Comparison of ENCODE assay signal across 14 cellular contexts in the genomic region with DNA sequence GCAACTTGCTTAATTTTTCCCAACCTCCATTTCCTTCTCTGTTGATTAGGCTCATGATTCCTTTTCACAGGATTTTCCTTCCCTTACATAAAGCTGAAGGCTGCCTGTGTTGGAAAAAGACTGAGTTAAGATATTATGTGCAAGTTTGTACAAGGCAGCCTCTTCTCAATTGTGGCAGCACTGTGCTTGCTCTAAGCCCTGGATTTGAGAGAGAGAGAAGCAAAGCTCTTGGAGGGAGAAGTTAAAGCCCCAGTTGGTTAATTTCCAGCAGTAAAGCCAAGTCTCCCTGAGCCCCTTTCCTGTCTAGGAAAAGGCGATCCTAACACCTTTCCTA.
A peak's percentile ranks its signal among the peaks of the same experiment; 100 is the strongest.
DNase-seq lines count a peak whose midpoint lies in the region; ATAC-seq, FAIRE-seq and TF ChIP-seq lines count a peak whose summit lies in the region.
"Had no signal": no experiment of that assay in that cellular context is flagged by ENCODE, and none has a peak within 500 bp of the region (broad histone marks: within the 10 kb centered on the region; RNA-seq: fewer than 3 reads in every experiment).

No MANE protein-coding gene starts in this region.

- no peaks in the 10 kb centered on the region for H3K9me1 ChIP-seq in keratinocyte (ENCODE audit: control insufficient read depth, extremely low read depth, insufficient read depth, low read length)

- H3K4me3 ChIP-seq in right cardiac atrium (ENCODE audit: low read length) (no peak overlapping the region), keratinocyte (ENCODE audit: control insufficient read depth in 2 of 3, extremely low read depth in 1 of 3, insufficient read depth in 2 of 3, low read depth in 1 of 3, low read length in 3 of 3) (no peak overlapping the region), smooth muscle cell (no peak overlapping the region), MG63 (no peak overlapping the region)
- H3K4me3 ChIP-seq: K562 had no signal

- FAIRE-seq in keratinocyte (lab: Jason Lieb, UNC) = peak; percentile 78
- FAIRE-seq: K562 had no signal

- 96% methylated on average over 1 of the region's 1 CpG for WGBS in right cardiac atrium
- WGBS in smooth muscle cell (ENCODE audit: low lambda C conversion rate) = 87% methylated on average over 1 of the region's 1 CpG

- H3K9me3 ChIP-seq in right cardiac atrium (ENCODE audit: control insufficient read depth, low read length) (no peaks in the 10 kb centered on the region), keratinocyte (ENCODE audit: control insufficient read depth, low read depth, low read length) (no peaks in the 10 kb centered on the region), smooth muscle cell (replicated peaks; ENCODE audit: low read depth) (no peaks in the 10 kb centered on the region), MG63 (no peaks in the 10 kb centered on the region)

- peaks cover 25% of the 10 kb centered on the region for H3F3A ChIP-seq in smooth muscle cell (ENCODE audit: low read depth)

- dilution Hi-C loops in keratinocyte (cut with MboI; ENCODE audit: extremely low pct_ligation_motif_present, low sequenced_read_pairs) = no loop called here

- H2AFZ ChIP-seq in keratinocyte (ENCODE audit: control insufficient read depth, low read length) = peak overlapping the region; percentile 27
- H2AFZ ChIP-seq in smooth muscle cell (ENCODE audit: low read depth) = no peak overlapping the region

- no peaks in the 10 kb centered on the region for H3K36me3 ChIP-seq in keratinocyte (ENCODE audit: control insufficient read depth in 2 of 2, extremely low read depth in 1 of 2, insufficient read depth in 2 of 2, low read length in 2 of 2)
- H3K36me3 ChIP-seq in smooth muscle cell (ENCODE audit: low read depth) = no peaks in the 10 kb centered on the region
- no peaks in the 10 kb centered on the region for H3K36me3 ChIP-seq in MG63

- peak overlapping the region; percentile 31 for H3K27ac ChIP-seq in right cardiac atrium (ENCODE audit: low read length)
- H3K27ac ChIP-seq in keratinocyte (ENCODE audit: control insufficient read depth, insufficient read depth, low read length) = no peak overlapping the region
- peak overlapping the region; percentile 83 for H3K27ac ChIP-seq in smooth muscle cell (ENCODE audit: low read depth)

- no peak overlapping the region for H3K9ac ChIP-seq in keratinocyte (ENCODE audit: control insufficient read depth, extremely low read depth, insufficient read depth, low read length)
- no peak overlapping the region for H3K9ac ChIP-seq in smooth muscle cell (ENCODE audit: low read depth)

- ATAC-seq in right cardiac atrium (peak in 1 of 2 donors; percentile 18), left ventricle myocardium superior (no peak), HG03108 (IDR thresholded peaks at IDR 0.05; ENCODE audit: unreplicated experiment) (no peak)
- ATAC-seq: K562 had no signal

- DNase-seq in right cardiac atrium (no peak), left ventricle myocardium superior (no peak), keratinocyte (ENCODE audit: low read depth, low spot score) (no peak), smooth muscle cell (lab: John Stamatoyannopoulos, UW; ENCODE audit: unreplicated experiment) (no peak), MG63 (no peak), NK-92 (lab: John Stamatoyannopoulos, UW; ENCODE audit: unreplicated experiment) (no peak)
- DNase-seq: H7, MV-4-11, NCI-H1694 treated with DMSO at 0.1 percent for 48 hours, NCI-H510A, NCI-H748 treated with DMSO at 0.1 percent for 48 hours, SHP77 treated with DMSO at 0.1 percent for 48 hours had no signal

- H3K4me1 ChIP-seq in right cardiac atrium (ENCODE audit: control insufficient read depth, insufficient read depth, low read length) (peaks cover 3% of the 10 kb centered on the region), keratinocyte (ENCODE audit: control insufficient read depth, extremely low read depth, insufficient read depth, low read length) (peaks cover 26% of the 10 kb centered on the region), smooth muscle cell (ENCODE audit: low read depth) (peaks cover 41% of the 10 kb centered on the region)

- H3K79me2 ChIP-seq in keratinocyte (ENCODE audit: control insufficient read depth, insufficient read depth, low read length) = no peaks in the 10 kb centered on the region
- no peaks in the 10 kb centered on the region for H3K79me2 ChIP-seq in smooth muscle cell (ENCODE audit: low read depth)

- intact Hi-C loops in right cardiac atrium (cut with DNase I) = no loop called here
- intact Hi-C loops in left ventricle myocardium superior (cut with micrococcal nuclease) = no loop called here

- H3K4me2 ChIP-seq in keratinocyte (ENCODE audit: control insufficient read depth, extremely low read depth, insufficient read depth, low read depth, low read length) (peak overlapping the region; percentile 1), smooth muscle cell (peak overlapping the region; percentile 20)

- TF ChIP-seq CTCF in keratinocyte (optimal IDR thresholded peaks at IDR 0.05 in 1 of 3, IDR thresholded peaks at IDR 0.05 in 1 of 3, conservative IDR thresholded peaks at IDR 0.05 in 1 of 3; ENCODE audit: extremely low read depth in 1 of 3, insufficient read depth in 2 of 3, low read length in 3 of 3) (no peak), smooth muscle cell (IDR thresholded peaks at IDR 0.05; ENCODE audit: borderline replicate concordance, insufficient read depth, poor library complexity, severe bottlenecking) (no peak)

- H3K27me3 ChIP-seq in right cardiac atrium (ENCODE audit: control insufficient read depth, insufficient read depth) = no peaks in the 10 kb centered on the region
- H3K27me3 ChIP-seq in keratinocyte (ENCODE audit: control insufficient read depth, extremely low read depth, insufficient read depth, low read length) = no peaks in the 10 kb centered on the region
- H3K27me3 ChIP-seq in smooth muscle cell (ENCODE audit: low read depth) = no peaks in the 10 kb centered on the region
- H3K27me3 ChIP-seq in MG63 = no peaks in the 10 kb centered on the region

- H4K20me1 ChIP-seq in keratinocyte (ENCODE audit: control insufficient read depth, extremely low read depth, insufficient read depth, low read length) (no peaks in the 10 kb centered on the region), smooth muscle cell (ENCODE audit: low read depth) (no peaks in the 10 kb centered on the region)
